ENCODE assay signal across 1 cellular context in the genomic region with DNA sequence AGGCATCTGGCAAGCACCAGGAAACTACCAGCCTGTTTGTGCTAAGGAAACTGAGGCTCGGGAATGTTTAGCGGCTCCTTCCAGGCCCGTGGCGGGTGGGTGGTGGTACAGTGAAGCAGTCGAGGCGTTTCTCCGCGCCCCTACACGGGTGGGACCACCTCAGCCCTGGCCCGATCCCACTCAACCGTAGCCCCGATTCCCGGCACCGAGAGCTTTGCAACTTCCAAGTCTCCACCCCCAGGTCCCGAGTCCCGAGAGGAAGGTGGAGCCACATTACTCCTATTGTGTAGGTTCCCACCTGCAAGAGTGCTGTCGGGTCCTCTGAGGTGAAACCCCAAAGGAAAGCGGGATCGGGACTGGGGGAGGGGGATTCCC.
TF ChIP-seq lines count a peak whose summit lies in the region.

No MANE protein-coding gene starts in this region.

TF ChIP-seq in K562, 482 proteins besides CTCF, POLR2A, EP300 and RAD21:
- TF ChIP-seq IFI16 (CRISPR knock-in tag; IDR thresholded peaks at IDR 0.05): no peak
- TF ChIP-seq SMARCE1 (IDR thresholded peaks at IDR 0.05): no peak; the same call in 1 of the 2 replicates
- 0 out of 2 replicates have a peak, but pooled peaks have one; percentile 43 for TF ChIP-seq CBFB (CRISPR knock-in tag; IDR thresholded peaks at IDR 0.05)
- TF ChIP-seq RBM25 (IDR thresholded peaks at IDR 0.05; ENCODE audit: low read depth, low read length, severe bottlenecking): no peak
- TF ChIP-seq NR1H2 (CRISPR knock-in tag; IDR thresholded peaks at IDR 0.05): 0 out of 2 replicates have a peak, but pooled peaks have one; percentile 82
- no peak for TF ChIP-seq HMG20B (CRISPR knock-in tag; IDR thresholded peaks at IDR 0.05)
- 0 out of 2 replicates have a peak, but pooled peaks have one; percentile 15 for TF ChIP-seq TAF7 (tag; IDR thresholded peaks at IDR 0.05)
- TF ChIP-seq ZNF717 (CRISPR knock-in tag; IDR thresholded peaks at IDR 0.05): 0 out of 2 replicates have a peak, but pooled peaks have one; percentile 33
- no peak for TF ChIP-seq FOXM1 (IDR thresholded peaks at IDR 0.05; ENCODE audit: low read depth)
- TF ChIP-seq FOXM1 (CRISPR knock-in tag; IDR thresholded peaks at IDR 0.05; ENCODE audit: low read depth): 0 out of 2 replicates have a peak, but pooled peaks have one; percentile 93
- TF ChIP-seq JUN (IDR thresholded peaks at IDR 0.05; ENCODE audit: borderline replicate concordance, low read depth, low read length): no peak
- peak; percentile 81; the same call in 1 of the 2 replicates for TF ChIP-seq JUN (CRISPR knock-in tag; IDR thresholded peaks at IDR 0.05; ENCODE audit: borderline replicate concordance)
- peak; percentile 62; the same call in 1 of the 2 replicates for TF ChIP-seq NR3C1 (CRISPR knock-in tag; IDR thresholded peaks at IDR 0.05)
- TF ChIP-seq, protein P1, sequence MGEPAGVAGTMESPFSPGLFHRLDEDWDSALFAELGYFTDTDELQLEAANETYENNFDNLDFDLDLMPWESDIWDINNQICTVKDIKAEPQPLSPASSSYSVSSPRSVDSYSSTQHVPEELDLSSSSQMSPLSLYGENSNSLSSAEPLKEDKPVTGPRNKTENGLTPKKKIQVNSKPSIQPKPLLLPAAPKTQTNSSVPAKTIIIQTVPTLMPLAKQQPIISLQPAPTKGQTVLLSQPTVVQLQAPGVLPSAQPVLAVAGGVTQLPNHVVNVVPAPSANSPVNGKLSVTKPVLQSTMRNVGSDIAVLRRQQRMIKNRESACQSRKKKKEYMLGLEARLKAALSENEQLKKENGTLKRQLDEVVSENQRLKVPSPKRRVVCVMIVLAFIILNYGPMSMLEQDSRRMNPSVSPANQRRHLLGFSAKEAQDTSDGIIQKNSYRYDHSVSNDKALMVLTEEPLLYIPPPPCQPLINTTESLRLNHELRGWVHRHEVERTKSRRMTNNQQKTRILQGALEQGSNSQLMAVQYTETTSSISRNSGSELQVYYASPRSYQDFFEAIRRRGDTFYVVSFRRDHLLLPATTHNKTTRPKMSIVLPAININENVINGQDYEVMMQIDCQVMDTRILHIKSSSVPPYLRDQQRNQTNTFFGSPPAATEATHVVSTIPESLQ (CRISPR knock-in tag; IDR thresholded peaks at IDR 0.05): peak; percentile 74; the same call in 1 of the 2 replicates
- 0 out of 2 replicates have a peak, but pooled peaks have one; percentile 4 for TF ChIP-seq XRCC5 (IDR thresholded peaks at IDR 0.05; ENCODE audit: low read depth, low read length)
- TF ChIP-seq TARDBP (IDR thresholded peaks at IDR 0.05): 0 out of 2 replicates have a peak, but pooled peaks have one; percentile 18
- TF ChIP-seq, protein P2, sequence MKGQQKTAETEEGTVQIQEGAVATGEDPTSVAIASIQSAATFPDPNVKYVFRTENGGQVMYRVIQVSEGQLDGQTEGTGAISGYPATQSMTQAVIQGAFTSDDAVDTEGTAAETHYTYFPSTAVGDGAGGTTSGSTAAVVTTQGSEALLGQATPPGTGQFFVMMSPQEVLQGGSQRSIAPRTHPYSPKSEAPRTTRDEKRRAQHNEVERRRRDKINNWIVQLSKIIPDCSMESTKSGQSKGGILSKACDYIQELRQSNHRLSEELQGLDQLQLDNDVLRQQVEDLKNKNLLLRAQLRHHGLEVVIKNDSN (CRISPR knock-in tag; IDR thresholded peaks at IDR 0.05): 0 out of 2 replicates have a peak, but pooled peaks have one; percentile 6
- TF ChIP-seq, protein P3, sequence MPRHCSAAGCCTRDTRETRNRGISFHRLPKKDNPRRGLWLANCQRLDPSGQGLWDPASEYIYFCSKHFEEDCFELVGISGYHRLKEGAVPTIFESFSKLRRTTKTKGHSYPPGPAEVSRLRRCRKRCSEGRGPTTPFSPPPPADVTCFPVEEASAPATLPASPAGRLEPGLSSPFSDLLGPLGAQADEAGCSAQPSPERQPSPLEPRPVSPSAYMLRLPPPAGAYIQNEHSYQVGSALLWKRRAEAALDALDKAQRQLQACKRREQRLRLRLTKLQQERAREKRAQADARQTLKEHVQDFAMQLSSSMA (CRISPR knock-in tag; IDR thresholded peaks at IDR 0.05): peak; percentile 51; the same call in 1 of the 2 replicates
